In genomic region chr1:166838766-166839599, GRCh38 we compare ENCODE assay signal across 8 cellular contexts. TPM values are rescaled to one million over a fixed set of nuclear protein-coding genes. Genes with fewer than 3 reads are reported as not detected.
A peak's percentile ranks its signal among the peaks of the same experiment; 100 is the strongest.
DNase-seq lines count a peak whose midpoint lies in the region; TF ChIP-seq lines count a peak whose summit lies in the region.

Gene POGK, plus strand, starts transcription at chr1:166839475. Its CDS starts 1,482 bp downstream, at chr1:166840957.

- H3K27ac Mint-ChIP-seq in neural crest cell (ENCODE audit: unreplicated experiment): peak within 1 kb of the TSS; percentile 95

- H3K9me3 ChIP-seq in HAP-1: no peaks in the 10 kb centered on the region
- H3K9me3 ChIP-seq in MG63: no peaks in the 10 kb centered on the region
- no peaks in the 10 kb centered on the region for H3K9me3 ChIP-seq in stomach

- peaks cover 33% of the 10 kb centered on the region for H3K4me1 Mint-ChIP-seq in neural crest cell

- WGBS in stomach, 5 donors: 0 to 1% (median 1%) methylated on average over 34 to 63 of the region's 63 CpGs

- TF ChIP-seq POLR2A in stomach (IDR thresholded peaks at IDR 0.05): peak in 1 of 4 donors; percentile 7

- peaks cover 12% of the 10 kb centered on the region for H3K36me3 Mint-ChIP-seq in neural crest cell (ENCODE audit: low read depth)

- H3K4me3 ChIP-seq in HAP-1 (peak within 1 kb of the TSS; percentile 50), MG63 (peak within 1 kb of the TSS; percentile 78), fibroblast of villous mesenchyme (ENCODE audit: low read depth, low read length) (peak within 1 kb of the TSS; percentile 73), stomach (peak within 1 kb of the TSS; percentile 72 to 89 (median 74))

- intact Hi-C loops in stomach (cut with DNase I; ENCODE audit: low total_unique reads): no loop called here

- H3K9me3 Mint-ChIP-seq in neural crest cell: peaks cover 5% of the 10 kb centered on the region

- H3K27me3 Mint-ChIP-seq in neural crest cell (ENCODE audit: low read depth): peaks cover 2% of the 10 kb centered on the region

- no peak for TF ChIP-seq EP300 in stomach (IDR thresholded peaks at IDR 0.05)

- H3K4me1 ChIP-seq in HAP-1 (peaks cover 20% of the 10 kb centered on the region), stomach (peaks cover 47 to 55% (median 54%) of the 10 kb centered on the region in 4 donors)

- H3K27me3 ChIP-seq in HAP-1 (ENCODE audit: low read depth): peaks cover 5% of the 10 kb centered on the region; the same call in 1 of the 2 replicates
- no peaks in the 10 kb centered on the region for H3K27me3 ChIP-seq in MG63
- H3K27me3 ChIP-seq in stomach: no peaks in the 10 kb centered on the region

- in situ Hi-C loops in G401 (cut with HindIII; ENCODE audit: low sequenced_read_pairs): no loop called here
- in situ Hi-C loops in HAP-1 (cut with MboI; ENCODE audit: low sequenced_read_pairs): no loop called here

- peak within 1 kb of the TSS; percentile 89 to 94 (median 93) for H3K27ac ChIP-seq in stomach

- H3K36me3 ChIP-seq in HAP-1 (replicated peaks): peaks cover 33% of the 10 kb centered on the region
- peaks cover 42% of the 10 kb centered on the region for H3K36me3 ChIP-seq in MG63
- peaks cover 20 to 31% (median 31%) of the 10 kb centered on the region in 4 donors for H3K36me3 ChIP-seq in stomach

- TF ChIP-seq CTCF in fibroblast of villous mesenchyme (IDR thresholded peaks at IDR 0.05; ENCODE audit: insufficient read depth, low read depth, low read length): no peak
- no peak for TF ChIP-seq CTCF in neural crest cell (conservative IDR thresholded peaks at IDR 0.05)
- no peak for TF ChIP-seq CTCF in stomach (IDR thresholded peaks at IDR 0.05)

- DNase-seq in G401 (ENCODE audit: low spot score) (peak; percentile 89), HAP-1 (ENCODE audit: low spot score in 2 of 2) (peak; percentile 74 to 91), MG63 (peak; percentile 97), SIG-M5 treated with dmso at 0.1 percent for 504 hours (lab: John Stamatoyannopoulos, UW; ENCODE audit: unreplicated experiment) (peak; percentile 91), activated gamma-delta T cell treated with Interleukin-2 at 50 U/mL for 16 hours (peak; percentile 78), fibroblast of villous mesenchyme (ENCODE audit: low read depth) (peak; percentile 91), neural crest cell (ENCODE audit: low read depth, low spot score) (peak; percentile 78), stomach (peak; percentile 89)

- H3K4me3 Mint-ChIP-seq in neural crest cell: peak within 1 kb of the TSS; percentile 94

RNA-seq across cellular contexts. Expression of gene POGK, which starts in this region (rescaled TPM):
- total RNA-seq in G401 (2014; rRNA removed; shearing (Covaris generic)): 33.8 and 47.7 TPM in 2 replicates
- 70.1 and 89.1 TPM in 2 replicates for total RNA-seq in MG63 (2014; rRNA removed; shearing (Covaris generic); ENCODE audit: low replicate concordance)
- total RNA-seq in fibroblast of villous mesenchyme (27.1 and 36.7 TPM in 2 replicates), neural crest cell (57.3 and 60.0 TPM in 2 replicates), stomach (10 to 100 TPM; 14.7 to 33.8 (median 22.2) TPM)
- 10 to 100 TPM in 1 of 3 donors, 1 to 10 TPM in 2; 8.1 to 10.7 (median 9.6) TPM for polyA plus RNA-seq in stomach

Comparison
In these comparisons a context has a peak if more than half of its experiments do, and no peak if none do; other contexts are left out.
1. Peak in every context shown above with its lines: DNase-seq, H3K4me3 ChIP-seq and H3K27ac ChIP-seq.